ENCODE assay signal across 1 cellular context in genomic region chr11:68412593-68413475, GRCh38.
TF ChIP-seq lines count a peak whose summit lies in the region.

No MANE protein-coding gene starts in this region.

TF ChIP-seq in IMR-90, 13 proteins besides CTCF, POLR2A, EP300 and RAD21:
- TF ChIP-seq BHLHE40 (IDR thresholded peaks at IDR 0.05; ENCODE audit: low read depth, low read length), result no peak
- TF ChIP-seq MAZ (IDR thresholded peaks at IDR 0.05; ENCODE audit: borderline replicate concordance, low read depth, low read length), result no peak
- no peak for TF ChIP-seq FOS (IDR thresholded peaks at IDR 0.05; ENCODE audit: low read depth, low read length)
- no peak for TF ChIP-seq MXI1 (IDR thresholded peaks at IDR 0.05; ENCODE audit: borderline replicate concordance, low read depth, low read length)
- no peak for TF ChIP-seq USF2 (IDR thresholded peaks at IDR 0.05; ENCODE audit: low read depth, low read length)
- no peak for TF ChIP-seq SMC3 (IDR thresholded peaks at IDR 0.05; ENCODE audit: low read depth, low read length)
